25 cellular contexts compared by ENCODE assay signal in genomic region chr11:118082880-118083543, GRCh38. TPM values are rescaled to one million over a fixed set of nuclear protein-coding genes. Genes with fewer than 3 reads are reported as not detected.
DNase-seq lines count a peak whose midpoint lies in the region; ATAC-seq, FAIRE-seq and TF ChIP-seq lines count a peak whose summit lies in the region.
"Had no signal": no experiment of that assay in that cellular context is flagged by ENCODE, and none has a peak within 500 bp of the region (broad histone marks: within the 10 kb centered on the region; RNA-seq: fewer than 3 reads in every experiment).

No MANE protein-coding gene starts in this region.

- no peak for TF ChIP-seq POLR2A in K562 (conservative IDR thresholded peaks at IDR 0.05)

- H3T11ph ChIP-seq in H9 (ENCODE audit: low read length) = no peak overlapping the region

- H3K9me3 ChIP-seq in H9 (ENCODE audit: control insufficient read depth, low read depth, low read length) = no peaks in the 10 kb centered on the region
- H3K9me3 ChIP-seq in K562 (replicated peaks; ENCODE audit: control insufficient read depth, insufficient read depth, low read depth, low read length) = peaks cover 10% of the 10 kb centered on the region
- no peaks in the 10 kb centered on the region for H3K9me3 ChIP-seq in kidney (ENCODE audit: control insufficient read depth in 1 of 2, low read length in 2 of 2)
- H3K9me3 ChIP-seq: testis had no signal

- no peak overlapping the region for H2BK12ac ChIP-seq in H9 (ENCODE audit: insufficient read length, low read depth, low read length)

- no peak overlapping the region; a peak in 1 of 5 replicates for H3K4me3 Mint-ChIP-seq in H9
- H3K4me3 Mint-ChIP-seq: activated CD8-positive, alpha-beta T cell treated with anti-CD3 and anti-CD28 coated beads for 36 hours; mesothelial cell of epicardium; stimulated activated memory B cell treated with anti-CD40 and anti-IgM and Interleukin-4, amounts not matched to agents 10 μg/mL and 1 μg/mL and 100 μg/mL, for 72 hours had no signal

- no peaks in the 10 kb centered on the region for H3K79me1 ChIP-seq in H9 (ENCODE audit: insufficient read depth, low read depth, low read length, poor library complexity, severe bottlenecking)

- no peak for TF ChIP-seq CTCF in H9 (conservative IDR thresholded peaks at IDR 0.05)
- TF ChIP-seq CTCF in K562 (IDR thresholded peaks at IDR 0.05 in 2 of 3, conservative IDR thresholded peaks at IDR 0.05 in 1 of 3; ENCODE audit: insufficient read depth in 2 of 3, low read depth in 1 of 3, low read length in 3 of 3) = no peak
- TF ChIP-seq CTCF in kidney (IDR thresholded peaks at IDR 0.05; ENCODE audit: borderline replicate concordance, extremely low read depth, insufficient read depth) = no peak

- H3K79me2 ChIP-seq in H9 (ENCODE audit: insufficient read depth, low read length) = no peaks in the 10 kb centered on the region
- H3K79me2 ChIP-seq in K562 (ENCODE audit: control insufficient read depth, insufficient read depth, low read length) = no peaks in the 10 kb centered on the region

- no peak overlapping the region for H4K5ac ChIP-seq in H9 (ENCODE audit: insufficient read length, low read depth, low read length)

- peaks cover 25% of the 10 kb centered on the region for H3K27me3 Mint-ChIP-seq in H9 (ENCODE audit: low read depth)
- H3K27me3 Mint-ChIP-seq: activated CD8-positive, alpha-beta T cell treated with anti-CD3 and anti-CD28 coated beads for 36 hours had no signal

- H2AFZ ChIP-seq in H9 (ENCODE audit: low read length) = no peak overlapping the region
- H2AFZ ChIP-seq in K562 (ENCODE audit: low read depth, low read length) = peak overlapping the region; percentile 70

- H2BK20ac ChIP-seq in H9 (ENCODE audit: low read depth, low read length, poor library complexity, severe bottlenecking) = no peak overlapping the region

- H3K9ac ChIP-seq in H9 (ENCODE audit: extremely low read depth, insufficient read length, low read length) = no peak overlapping the region
- peak overlapping the region in 1 of 2 experiments; percentile 66; a peak in 2 of 4 replicates for H3K9ac ChIP-seq in K562 (ENCODE audit: insufficient read depth in 1 of 2, low read depth in 2 of 2, low read length in 2 of 2)
- H3K9ac ChIP-seq in kidney (ENCODE audit: low read length in 2 of 2) = no peak overlapping the region

- peaks cover 7 to 25% of the 10 kb centered on the region in 2 experiments for H3K4me1 Mint-ChIP-seq in H9
- H3K4me1 Mint-ChIP-seq: stimulated activated memory B cell treated with anti-CD40 and anti-IgM and Interleukin-4, amounts not matched to agents 10 μg/mL and 1 μg/mL and 100 μg/mL, for 72 hours had no signal

- H2BK15ac ChIP-seq in H9 (ENCODE audit: low read depth, low read length) = no peak overlapping the region

- no peak overlapping the region for H4K8ac ChIP-seq in H9 (replicated peaks; ENCODE audit: insufficient read length, low read depth, low read length)

- no peak overlapping the region for H2AK5ac ChIP-seq in H9 (ENCODE audit: insufficient read length, low read length)

- BruUV-seq in K562 (replicated peaks; lab: Mats Ljungman, UMichigan) = no TSS peak

- FAIRE-seq in K562 (lab: Jason Lieb, UNC) (peak; percentile 11), kidney (lab: Jason Lieb, UNC) (no peak)
- FAIRE-seq: colon, endometrium had no signal

- H3K4me3 ChIP-seq in K562 (no peak overlapping the region), kidney (ENCODE audit: low read length in 2 of 2) (no peak overlapping the region)
- H3K4me3 ChIP-seq: testis had no signal

- H3K23me2 ChIP-seq in H9 (ENCODE audit: insufficient read length, low read depth, low read length, poor library complexity, severe bottlenecking) = no peaks in the 10 kb centered on the region

- H2BK120ac ChIP-seq in H9 (ENCODE audit: low read depth, low read length, poor library complexity, severe bottlenecking) = no peak overlapping the region

- H2BK5ac ChIP-seq in H9 (ENCODE audit: insufficient read length, low read length) = no peak overlapping the region

- no peaks in the 10 kb centered on the region for H3K36me3 ChIP-seq in K562 (ENCODE audit: control insufficient read depth, insufficient read depth, low read length)
- no peaks in the 10 kb centered on the region for H3K36me3 ChIP-seq in kidney (ENCODE audit: control insufficient read depth in 1 of 2, insufficient read depth in 2 of 2, low read length in 2 of 2)

- H3K4me2 ChIP-seq in H9 (ENCODE audit: insufficient read depth, insufficient read length, low read length) (no peak overlapping the region), K562 (ENCODE audit: insufficient read depth, low read length) (no peak overlapping the region)

- POLR2A ChIA-PET in K562 (lab: Yijun Ruan, JAX) = interaction anchor here (0.6 to 1.5 kb wide), 8 partner anchors 8 to 66 kb away, joined by 3 to 8 read pairs (median 4); no protein-coding TSS in a partner anchor
- POLR2A ChIA-PET in HEK293T (lab: Yijun Ruan, JAX) = no interaction called here

- TF ChIP-seq EP300 in K562 (IDR thresholded peaks at IDR 0.05; ENCODE audit: low read length) = no peak

- peaks cover 0 to 8% of the 10 kb centered on the region in 2 experiments; a peak in 3 of 5 replicates for H3K9me3 Mint-ChIP-seq in H9
- H3K9me3 Mint-ChIP-seq: mesothelial cell of epicardium had no signal

- TF ChIP-seq RAD21 in K562 (CRISPR knock-in tag; conservative IDR thresholded peaks at IDR 0.05 in 1 of 2, IDR thresholded peaks at IDR 0.05 in 1 of 2) = no peak

- H3K18ac ChIP-seq in H9 (ENCODE audit: insufficient read length, low read depth, low read length) = no peak overlapping the region

- DNase-seq in H9 (no peak), K562 (ENCODE audit: extremely low read depth in 1 of 4, low spot score in 3 of 4) (peak in 2 of 4 experiments; percentile 35 to 38), kidney (no peak), sciatic nerve (ENCODE audit: low spot score) (no peak), NCI-H1694 (lab: John Stamatoyannopoulos, UW) (no peak), HEK293T (ENCODE audit: extremely low spot score) (no peak)
- DNase-seq: activated CD8-positive, alpha-beta T cell treated with anti-CD3 and anti-CD28 coated beads for 36 hours; activated naive CD4-positive, alpha-beta T cell treated with Interleukin-2 at 50 U/mL for 16 hours; activated T-cell treated with anti-CD3 and anti-CD28 coated beads, Interleukin-2, amount 50 U/mL, for 1 hour; anterior cingulate cortex; hippocampal formation; islet precursor cell; Kasumi-1; NCI-H1105; NCI-H526 treated with DMSO at 0.1 percent for 48 hours; SHP77 treated with DMSO at 0.1 percent for 48 hours; T-helper 1 cell; testis had no signal

- in situ Hi-C loops in K562 (cut with MboI) = no loop called here

- no CpG with 5 or more reads among the region's 21 CpGs for WGBS in H9 (ENCODE audit: extremely low coverage, insufficient read length, low lambda C conversion rate)
- WGBS in K562 (ENCODE audit: insufficient coverage, low coverage, missing lambda C conversion rate) = 19% methylated on average over 21 of the region's 21 CpGs

- no peak overlapping the region for H4K91ac ChIP-seq in H9 (ENCODE audit: insufficient read length, low read depth, low read length)

- no peak overlapping the region for H3K56ac ChIP-seq in H9 (ENCODE audit: insufficient read length, low read depth, low read length)

- H3K14ac ChIP-seq in H9 (ENCODE audit: insufficient read depth, low read length) = peak overlapping the region; percentile 69; the same call in 1 of the 2 replicates

- CTCF ChIA-PET in K562 (lab: Yijun Ruan, JAX; ENCODE audit: low intra/inter-chr PET ratio) (no interaction called here), HEK293T (lab: Yijun Ruan, JAX) (no interaction called here)

- no peak overlapping the region for H3K23ac ChIP-seq in H9 (ENCODE audit: insufficient read length, low read depth, low read length)

- no peaks in the 10 kb centered on the region for H3K9me1 ChIP-seq in K562 (ENCODE audit: control insufficient read depth, insufficient read depth, low read length)

- H3K27ac Mint-ChIP-seq in H9 = peak overlapping the region in 1 of 3 experiments; percentile 65; a peak in 2 of 7 replicates
- H3K27ac Mint-ChIP-seq: activated CD8-positive, alpha-beta T cell treated with anti-CD3 and anti-CD28 coated beads for 36 hours; mesothelial cell of epicardium; stimulated activated memory B cell treated with anti-CD40 and anti-IgM and Interleukin-4, amounts not matched to agents 10 μg/mL and 1 μg/mL and 100 μg/mL, for 72 hours had no signal

- H3K27ac ChIP-seq in H9 (ENCODE audit: insufficient read length, low read depth, low read length) (no peak overlapping the region), K562 (ENCODE audit: extremely low read depth, low read depth, low read length) (no peak overlapping the region), kidney (ENCODE audit: low read depth in 2 of 2, low read length in 2 of 2) (peak overlapping the region; percentile 13 to 45)

- H4K20me1 ChIP-seq in H9 (ENCODE audit: control insufficient read depth, insufficient read depth, insufficient read length) (no peaks in the 10 kb centered on the region), K562 (replicated peaks; ENCODE audit: control insufficient read depth, insufficient read depth, low read length) (no peaks in the 10 kb centered on the region)

- intact Hi-C loops in K562 (cut with micrococcal nuclease) = no loop called here
- intact Hi-C loops in kidney (cut with DNase I) = no loop called here
- intact Hi-C loops in sciatic nerve (cut with DNase I) = no loop called here

- H3K4ac ChIP-seq in H9 (ENCODE audit: low read depth, low read length) = no peak overlapping the region

- H3K27me3 ChIP-seq in H9 (ENCODE audit: insufficient read depth, low read length) = no peaks in the 10 kb centered on the region
- peaks cover 3 to 36% of the 10 kb centered on the region in 2 experiments; a peak in 3 of 5 replicates for H3K27me3 ChIP-seq in K562 (ENCODE audit: control insufficient read depth in 2 of 2, insufficient read depth in 2 of 2, low read length in 2 of 2)
- H3K27me3 ChIP-seq: testis had no signal

- ATAC-seq in K562 = peak; percentile 74
- ATAC-seq in sciatic nerve = peak; percentile 20
- no peak for ATAC-seq in HG02981 (IDR thresholded peaks at IDR 0.05; ENCODE audit: unreplicated experiment)
- ATAC-seq: activated CD8-positive, alpha-beta T cell treated with anti-CD3 and anti-CD28 coated beads for 36 hours; stimulated activated memory B cell treated with anti-CD40 and anti-IgM and Interleukin-4, amounts not matched to agents 10 μg/mL and 1 μg/mL and 100 μg/mL, for 72 hours had no signal

- H3K4me1 ChIP-seq in H9 (ENCODE audit: insufficient read depth, low read length) (no peaks in the 10 kb centered on the region), K562 (replicated peaks in 1 of 2; ENCODE audit: control insufficient read depth in 2 of 2, insufficient read depth in 2 of 2, low read length in 2 of 2) (peaks cover 8 to 15% of the 10 kb centered on the region in 2 experiments; a peak in 4 of 5 replicates), kidney (ENCODE audit: control insufficient read depth in 1 of 2, insufficient read depth in 1 of 2, low read depth in 1 of 2, low read length in 2 of 2) (peaks cover 12 to 17% of the 10 kb centered on the region in 2 donors)

- peaks cover 0 to 4% (median 0%) of the 10 kb centered on the region in 3 experiments; a peak in 2 of 7 replicates for H3K36me3 Mint-ChIP-seq in H9 (ENCODE audit: insufficient read depth in 1 of 3, low read depth in 3 of 3)
- H3K36me3 Mint-ChIP-seq: mesothelial cell of epicardium had no signal

RNA-seq across cellular contexts. Expression of gene SMIM35, which starts 3.8 kb away (rescaled TPM):
- total RNA-seq in H9 (2021) (not detected in 2 replicates), K562 (2014; rRNA removed) (not detected in 2 replicates), K562 (2014; rRNA removed; fragmentation: Illumina TruSeq; extraction: Trizol) (not detected in 2 replicates), K562 (2015; rRNA removed; fragmentation: Illumina TruSeq; extraction: Trizol) (not detected in 2 replicates), K562 (2021) (not detected in 2 replicates), kidney (not detected), sciatic nerve (not detected)
- total RNA-seq in K562 (2011; cell fraction: chromatin; rRNA removed; ENCODE audit: low replicate concordance) = not detected in 2 replicates
- 0.13 and 0.17 TPM in 2 replicates for total RNA-seq in K562 (2011; cell fraction: nucleolus; rRNA removed)
- 0.31 TPM in 1 of 2 replicates, not detected in the other for total RNA-seq in K562 (2011; cell fraction: nucleoplasm; rRNA removed)
- polyA plus RNA-seq in K562 (2011; rRNA removed) (0.03 TPM in 1 of 2 replicates, not detected in the other), K562 (2014; fragmentation: Illumina TruSeq; extraction: Trizol) (not detected in 2 replicates), K562 (2014; fragmentation: Nextera tagmentation; extraction: Ambion mirVana) (under 1 TPM in 1 of 2 experiments, not detected in 1; 0.03 TPM), K562 (2014; rRNA removed) (not detected in 2 replicates), kidney (ENCODE audit: insufficient read depth, low read depth, low replicate concordance) (0.80 TPM)
- 0.01 and 0.03 TPM in 2 replicates for polyA plus RNA-seq in K562 (2011; cell fraction: cytosol; rRNA removed)
- polyA plus RNA-seq in K562 (2011; cell fraction: nucleus; rRNA removed) = 0.03 and 0.06 TPM in 2 replicates
- polyA plus RNA-seq in K562 (2012) = 0.10 TPM in 1 of 2 replicates, not detected in the other
- not detected in 2 replicates for polyA minus RNA-seq in K562 (2011; rRNA and poly(A)+ RNA removed)
- polyA minus RNA-seq in K562 (2011; cell fraction: cytosol; rRNA and poly(A)+ RNA removed) = 0.36 TPM in 1 of 2 replicates, not detected in the other
- 0.11 and 0.13 TPM in 2 replicates for polyA minus RNA-seq in K562 (2011; cell fraction: nucleus; rRNA and poly(A)+ RNA removed)
- total RNA-seq: HT-29, mesothelial cell of epicardium, renal cortical epithelial cell had no signal

RNA-seq across cellular contexts. Expression of gene TMPRSS4, which starts 6.1 kb away (rescaled TPM):
- not detected in 2 replicates for total RNA-seq in H9 (2021)
- 35.2 and 37.9 TPM in 2 replicates for total RNA-seq in K562 (2011; cell fraction: chromatin; rRNA removed; ENCODE audit: low replicate concordance)
- total RNA-seq in K562 (2011; cell fraction: nucleolus; rRNA removed) = 17.8 and 21.7 TPM in 2 replicates
- total RNA-seq in K562 (2011; cell fraction: nucleoplasm; rRNA removed) = 26.9 and 32.4 TPM in 2 replicates
- 4.1 and 5.8 TPM in 2 replicates for total RNA-seq in K562 (2014; rRNA removed)
- 4.0 and 6.3 TPM in 2 replicates for total RNA-seq in K562 (2014; rRNA removed; fragmentation: Illumina TruSeq; extraction: Trizol)
- 5.0 and 6.1 TPM in 2 replicates for total RNA-seq in K562 (2015; rRNA removed; fragmentation: Illumina TruSeq; extraction: Trizol)
- 6.6 and 7.4 TPM in 2 replicates for total RNA-seq in K562 (2021)
- polyA plus RNA-seq in K562 (2011; rRNA removed) = 4.0 and 10.0 TPM in 2 replicates
- 2.2 and 9.8 TPM in 2 replicates for polyA plus RNA-seq in K562 (2011; cell fraction: cytosol; rRNA removed)
- polyA plus RNA-seq in K562 (2011; cell fraction: nucleus; rRNA removed) = 5.6 and 26.1 TPM in 2 replicates
- polyA plus RNA-seq in K562 (2012) = 6.6 and 19.9 TPM in 2 replicates
- polyA plus RNA-seq in K562 (2014; fragmentation: Illumina TruSeq; extraction: Trizol) = 6.4 and 7.5 TPM in 2 replicates
- polyA plus RNA-seq in K562 (2014; fragmentation: Nextera tagmentation; extraction: Ambion mirVana) = 1 to 10 TPM; 4.4 to 5.6 TPM
- 6.2 and 11.5 TPM in 2 replicates for polyA plus RNA-seq in K562 (2014; rRNA removed)
- 3.2 and 7.7 TPM in 2 replicates for polyA minus RNA-seq in K562 (2011; rRNA and poly(A)+ RNA removed)
- 6.5 TPM in 1 of 2 replicates, not detected in the other for polyA minus RNA-seq in K562 (2011; cell fraction: cytosol; rRNA and poly(A)+ RNA removed)
- polyA minus RNA-seq in K562 (2011; cell fraction: nucleus; rRNA and poly(A)+ RNA removed) = 2.0 and 7.1 TPM in 2 replicates
- 234 TPM for total RNA-seq in kidney
- polyA plus RNA-seq in kidney (ENCODE audit: insufficient read depth, low read depth, low replicate concordance) = 27.8 TPM
- not detected for total RNA-seq in sciatic nerve
- total RNA-seq: activated CD8-positive, alpha-beta T cell treated with anti-CD3 and anti-CD28 coated beads for 36 hours had no signal

Comparison
In these comparisons a context has a peak if more than half of its experiments do, and no peak if none do; other contexts are left out.
1. H3K27ac ChIP-seq: peak in kidney (2 of 2); none in H9 (single experiment) and K562 (single experiment).